ENCODE assay signal across 34 cellular contexts in genomic region chr6:3865463-3865862, GRCh38.
"Had no signal": no experiment of that assay in that cellular context is flagged by ENCODE, and none has a peak within 500 bp of the region (broad histone marks: within the 10 kb centered on the region; RNA-seq: fewer than 3 reads in every experiment).

No MANE protein-coding gene starts in this region.

- H3K27ac ChIP-seq: adrenal gland, body of pancreas, brain microvascular endothelial cell, breast epithelium, VCaP had no signal

- H3K4me1 Mint-ChIP-seq: activated B cell treated with CpG ODN at 0.5 μM for 24 hours had no signal

- ATAC-seq: activated CD8-positive, alpha-beta T cell treated with anti-CD3 and anti-CD28 coated beads for 36 hours; activated naive CD4-positive, alpha-beta T cell treated with anti-CD3 and anti-CD28 coated beads, Interleukin-2, amount 50 U/mL, for 72 hours; activated T-cell treated with anti-CD3 and anti-CD28 coated beads, Interleukin-2, amount 50 U/mL, for 4 hours; activated T-cell treated with anti-CD3 and anti-CD28 coated beads, Interleukin-2, amount 50 U/mL, for 72 hours; activated T-helper 17 cell treated with anti-CD3 and anti-CD28 coated beads, Interleukin-2, amount 50 U/mL, for 72 hours; body of pancreas had no signal

- H3K4me3 Mint-ChIP-seq: activated B cell treated with CpG ODN at 0.5 μM for 24 hours; activated CD4-positive, alpha-beta memory T cell treated with anti-CD3 and anti-CD28 coated beads for 36 hours; activated CD4-positive, alpha-beta T cell treated with anti-CD3 and anti-CD28 coated beads, Interleukin-2, amount 10 ng/mL, durations not matched to agents 24 days and 14 days; activated CD8-positive, alpha-beta T cell treated with anti-CD3 and anti-CD28 coated beads for 36 hours; activated naive CD4-positive, alpha-beta T cell treated with anti-CD3 and anti-CD28 coated beads for 36 hours; activated naive CD8-positive, alpha-beta T cell treated with anti-CD3 and anti-CD28 coated beads for 36 hours; activated T-cell treated with anti-CD3 and anti-CD28 coated beads, Interleukin-2, amount 50 U/mL, for 4 hours; activated T-cell treated with anti-CD3 and anti-CD28 coated beads, Interleukin-2, amount 50 U/mL, for 72 hours; activated T-helper 1 cell treated with anti-CD3 and anti-CD28 coated beads, Interleukin-12 subunit alpha, Interleukin-12 subunit beta, Interleukin-2, Interleukin-4 antibody, amounts not matched to agents 30 ng/mL and 10 ng/mL and 1 ng/mL, durations not matched to agents 14 hours and 24 hours and 36 hours; activated T-helper 17 cell treated with anti-CD3 and anti-CD28 coated beads, Interleukin-2, amount 50 U/mL, for 72 hours; T-helper 1 cell treated with Interleukin-12 subunit alpha and Interleukin-12 subunit beta and Interleukin-4 antibody, amounts not matched to agents 30 μg/mL and 1 μg/mL, for 36 hours; T-helper 2 cell treated with Interferon-gamma antibody and Interleukin-4, amounts not matched to agents 5 μg/mL and 100 μg/mL, for 36 hours had no signal

- DNase-seq: activated B cell treated with CpG ODN at 0.5 μM for 24 hours; activated CD4-positive, alpha-beta memory T cell treated with anti-CD3 and anti-CD28 coated beads for 36 hours; activated CD4-positive, alpha-beta T cell treated with anti-CD3 and anti-CD28 coated beads for 4 hours; activated CD4-positive, alpha-beta T cell treated with anti-CD3 and anti-CD28 coated beads, Interleukin-2, amount 10 ng/mL, durations not matched to agents 24 days and 14 days; activated CD4-positive, alpha-beta T cell treated with anti-CD3 and anti-CD28 coated beads, Interleukin-2, amount 50 U/mL, for 1 hour; activated CD4-positive, alpha-beta T cell treated with anti-CD3 and anti-CD28 coated beads, Interleukin-2, amount 50 U/mL, for 4 hours; activated CD4-positive, CD25-positive, alpha-beta regulatory T cell treated with anti-CD3 and anti-CD28 coated beads, Interleukin-2, amount 50 U/mL, for 72 hours; activated CD8-positive, alpha-beta memory T cell treated with anti-CD3 and anti-CD28 coated beads, Interleukin-2, amount 50 U/mL, for 4 hours; activated CD8-positive, alpha-beta T cell treated with anti-CD3 and anti-CD28 coated beads for 36 hours; activated effector memory CD4-positive, alpha-beta T cell treated with anti-CD3 and anti-CD28 coated beads, Interleukin-2, amount 50 U/mL, for 16 hours; activated gamma-delta T cell treated with Interleukin-2 at 50 U/mL for 16 hours; activated naive CD4-positive, alpha-beta T cell; activated naive CD4-positive, alpha-beta T cell treated with anti-CD3 and anti-CD28 coated beads for 36 hours; activated naive CD4-positive, alpha-beta T cell treated with anti-CD3 and anti-CD28 coated beads, Interleukin-2, amount 50 U/mL, for 16 hours; activated naive CD8-positive, alpha-beta T cell treated with anti-CD3 and anti-CD28 coated beads for 36 hours; activated T-cell treated with anti-CD3 and anti-CD28 coated beads for 4 hours; activated T-cell treated with anti-CD3 and anti-CD28 coated beads, Interleukin-2, amount 50 U/mL, for 1 hour; activated T-cell treated with anti-CD3 and anti-CD28 coated beads, Interleukin-2, amount 50 U/mL, for 4 hours; activated T-cell treated with anti-CD3 and anti-CD28 coated beads, Interleukin-2, amount 50 U/mL, for 72 hours; adrenal gland; amniotic stem cell; aorta; body of pancreas; brain microvascular endothelial cell; central memory CD4-positive, alpha-beta T cell; T-helper 2 cell; T-helper 9 cell had no signal

- H3K27ac Mint-ChIP-seq: activated B cell treated with CpG ODN at 0.5 μM for 24 hours; activated CD4-positive, alpha-beta memory T cell treated with anti-CD3 and anti-CD28 coated beads for 36 hours; activated CD4-positive, alpha-beta T cell treated with anti-CD3 and anti-CD28 coated beads, Interleukin-2, amount 10 ng/mL, durations not matched to agents 24 days and 14 days; activated CD8-positive, alpha-beta T cell treated with anti-CD3 and anti-CD28 coated beads for 36 hours; activated naive CD4-positive, alpha-beta T cell treated with anti-CD3 and anti-CD28 coated beads for 36 hours; activated naive CD4-positive, alpha-beta T cell treated with anti-CD3 and anti-CD28 coated beads, Interleukin-2, amount 50 U/mL, for 72 hours; activated naive CD8-positive, alpha-beta T cell treated with anti-CD3 and anti-CD28 coated beads for 36 hours; activated T-cell treated with anti-CD3 and anti-CD28 coated beads, Interleukin-2, amount 50 U/mL, for 72 hours; activated T-helper 1 cell treated with anti-CD3 and anti-CD28 coated beads, Interleukin-12 subunit alpha, Interleukin-12 subunit beta, Interleukin-2, Interleukin-4 antibody, amounts not matched to agents 30 ng/mL and 10 ng/mL and 1 ng/mL, durations not matched to agents 14 hours and 24 hours and 36 hours; activated T-helper 17 cell treated with anti-CD3 and anti-CD28 coated beads, Interleukin-2, amount 50 U/mL, for 72 hours; T-helper 1 cell treated with Interleukin-12 subunit alpha and Interleukin-12 subunit beta and Interleukin-4 antibody, amounts not matched to agents 30 μg/mL and 1 μg/mL, for 36 hours; T-helper 2 cell treated with Interferon-gamma antibody and Interleukin-4, amounts not matched to agents 5 μg/mL and 100 μg/mL, for 36 hours had no signal

- H3K36me3 ChIP-seq: adrenal gland, brain microvascular endothelial cell, breast epithelium had no signal

- H3K27me3 ChIP-seq: body of pancreas, brain microvascular endothelial cell, breast epithelium had no signal

- H3K36me3 Mint-ChIP-seq: activated naive CD8-positive, alpha-beta T cell treated with anti-CD3 and anti-CD28 coated beads for 36 hours had no signal

- H3K9me3 ChIP-seq: adrenal gland, body of pancreas, breast epithelium had no signal

- H3K4me1 ChIP-seq: adrenal gland, breast epithelium had no signal

- H3K4me3 ChIP-seq: adrenal gland, body of pancreas, breast epithelium had no signal

- H3K27me3 Mint-ChIP-seq: activated T-helper 17 cell treated with anti-CD3 and anti-CD28 coated beads, Interleukin-2, amount 50 U/mL, for 72 hours had no signal
